16 cellular contexts compared by ENCODE assay signal in the genomic region with DNA sequence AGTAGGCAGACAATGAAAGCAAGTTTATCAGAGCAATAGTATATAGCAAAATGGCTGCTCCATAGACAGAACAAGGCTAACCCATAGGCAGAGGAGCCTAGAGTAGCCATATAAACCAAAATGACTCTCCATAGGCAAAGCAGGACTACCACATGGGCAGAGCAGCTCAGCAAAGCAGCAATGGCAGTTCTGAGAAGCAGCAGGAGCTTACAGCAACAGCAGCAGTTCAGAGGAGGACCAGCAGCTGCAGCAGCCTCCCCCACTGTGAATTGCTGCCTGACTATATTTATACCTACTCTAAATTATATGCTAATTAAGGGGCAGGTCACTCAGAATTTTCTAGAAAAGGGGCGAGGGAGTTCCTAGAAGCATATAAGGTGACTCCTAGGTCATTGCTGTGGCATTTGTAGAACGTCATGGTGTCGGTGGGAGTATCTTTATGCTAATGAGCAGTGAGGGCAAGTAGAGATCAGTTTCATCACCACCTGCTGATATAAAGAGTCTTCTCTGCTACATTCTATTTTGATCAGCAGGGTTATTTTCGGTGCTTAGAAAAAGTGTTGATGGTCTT.
"Had no signal": no experiment of that assay in that cellular context is flagged by ENCODE, and none has a peak within 500 bp of the region (broad histone marks: within the 10 kb centered on the region; RNA-seq: fewer than 3 reads in every experiment).

No MANE protein-coding gene starts in this region.

- ATAC-seq: activated CD4-positive, alpha-beta T cell treated with anti-CD3 and anti-CD28 coated beads for 36 hours; gastrocnemius medialis; heart left ventricle; left colon; mucosa of descending colon; natural killer cell treated with Interleukin-12 subunit alpha and Interleukin-12 subunit beta and Interleukin-15 and Interleukin-18, amount 100 ng/mL, for 72 hours; right cardiac atrium had no signal

- DNase-seq: activated CD4-positive, alpha-beta memory T cell treated with anti-CD3 and anti-CD28 coated beads, Interleukin-2, amount 10 ng/mL, durations not matched to agents 7 days and 5 days; activated CD4-positive, alpha-beta T cell treated with anti-CD3 and anti-CD28 coated beads for 36 hours; activated naive CD4-positive, alpha-beta T cell treated with anti-CD3 and anti-CD28 coated beads, Interleukin-2, amount 50 U/mL, for 16 hours; activated T-cell treated with anti-CD3 and anti-CD28 coated beads, Interleukin-2, amount 50 U/mL, for 24 hours; gastrocnemius medialis; heart left ventricle; left colon; mucosa of descending colon; nucleus accumbens; small intestine; stimulated activated CD4-positive, alpha-beta T cell treated with anti-CD3 and anti-CD28 coated beads, Interleukin-4, amount 100 ng/mL, for 24 hours; stimulated activated naive CD4-positive, alpha-beta T cell; substantia nigra; WERI-Rb-1 had no signal
